Comparison of ENCODE assay signal across 14 cellular contexts in the genomic region with DNA sequence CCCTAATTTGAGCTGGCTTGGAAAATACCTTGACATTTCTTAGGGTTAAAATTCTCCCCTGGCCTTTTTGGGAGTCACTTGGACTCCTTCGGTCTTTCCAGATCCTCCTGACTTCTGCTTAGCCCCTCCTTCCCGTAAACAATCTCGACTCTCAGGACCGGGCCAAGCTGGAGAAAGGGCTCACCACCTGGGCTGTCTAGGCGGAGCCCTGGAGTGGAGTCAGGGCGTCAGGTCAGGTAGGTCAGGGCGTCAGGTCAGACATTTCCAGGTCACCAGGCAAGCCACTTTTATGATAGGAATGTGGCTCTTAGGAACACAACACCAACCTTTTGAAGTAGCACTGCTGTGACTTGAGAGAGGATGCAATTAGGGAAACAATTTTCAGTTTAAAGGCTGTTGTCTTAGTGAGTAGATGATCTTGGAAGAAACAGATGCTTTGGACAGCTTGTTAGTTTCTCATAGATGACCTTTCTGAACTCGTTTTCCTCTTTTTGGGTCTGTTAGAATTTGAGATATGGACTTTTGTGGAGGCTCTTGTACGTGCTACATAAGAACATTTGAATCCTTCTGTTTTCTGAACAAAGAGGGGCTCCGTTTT. TPM values are rescaled to one million over a fixed set of nuclear protein-coding genes. Genes with fewer than 3 reads are reported as not detected.
DNase-seq lines count a peak whose midpoint lies in the region; ATAC-seq and TF ChIP-seq lines count a peak whose summit lies in the region.
"Had no signal": no experiment of that assay in that cellular context is flagged by ENCODE, and none has a peak within 500 bp of the region (broad histone marks: within the 10 kb centered on the region; RNA-seq: fewer than 3 reads in every experiment).

No MANE protein-coding gene starts in this region.

- H4K20me1 ChIP-seq in fibroblast of lung (ENCODE audit: control insufficient read depth, extremely low read depth, insufficient read depth, low read length): no peaks in the 10 kb centered on the region

- ATAC-seq in CD8-positive, alpha-beta T cell: no peak
- ATAC-seq: activated CD4-positive, CD25-positive, alpha-beta regulatory T cell treated with anti-CD3 and anti-CD28 coated beads, Interleukin-2, amount 50 U/mL, for 24 hours; psoas muscle had no signal

- POLR2A ChIA-PET in CD8-positive, alpha-beta T cell (lab: Charles Lee): interaction anchor here (1.0 kb wide), 1 partner anchor 9 kb away, joined by 4 read pairs; no protein-coding TSS in a partner anchor

- H3K27me3 Mint-ChIP-seq in CD8-positive, alpha-beta T cell (ENCODE audit: low read depth): no peaks in the 10 kb centered on the region
- peaks cover 2% of the 10 kb centered on the region; the same call in 1 of the 2 replicates for H3K27me3 Mint-ChIP-seq in HFFc6 (ENCODE audit: insufficient read depth)

- H3K9me3 Mint-ChIP-seq in CD8-positive, alpha-beta T cell: no peaks in the 10 kb centered on the region
- H3K9me3 Mint-ChIP-seq in HFFc6: no peaks in the 10 kb centered on the region

- intact Hi-C loops in CD8-positive, alpha-beta T cell (cut with DNase I, micrococcal nuclease): no loop called here

- no peaks in the 10 kb centered on the region for H3K9me3 ChIP-seq in CD8-positive, alpha-beta T cell (ENCODE audit: low read length)
- H3K9me3 ChIP-seq in fibroblast of lung (ENCODE audit: control insufficient read depth, insufficient read depth, low read depth, low read length) (no peaks in the 10 kb centered on the region), neutrophil (no peaks in the 10 kb centered on the region)
- H3K9me3 ChIP-seq in effector memory CD4-positive, alpha-beta T cell (ENCODE audit: control insufficient read depth, low read length): no peaks in the 10 kb centered on the region
- H3K9me3 ChIP-seq: breast epithelium, psoas muscle had no signal

- peaks cover 63% of the 10 kb centered on the region for H3K36me3 Mint-ChIP-seq in CD8-positive, alpha-beta T cell
- H3K36me3 Mint-ChIP-seq in HFFc6 (ENCODE audit: low read depth): peaks cover 17% of the 10 kb centered on the region

- no peaks in the 10 kb centered on the region for H3K27me3 ChIP-seq in CD8-positive, alpha-beta T cell (ENCODE audit: insufficient read depth, low read length)
- H3K27me3 ChIP-seq in fibroblast of lung (ENCODE audit: control insufficient read depth, insufficient read depth, low read length) (no peaks in the 10 kb centered on the region), neutrophil (no peaks in the 10 kb centered on the region)
- H3K27me3 ChIP-seq in effector memory CD4-positive, alpha-beta T cell (replicated peaks; ENCODE audit: control insufficient read depth, insufficient read depth, low read length, poor library complexity, severe bottlenecking): no peaks in the 10 kb centered on the region
- H3K27me3 ChIP-seq: breast epithelium had no signal

- no peak overlapping the region for H3K9ac ChIP-seq in fibroblast of lung (ENCODE audit: insufficient read depth, low read length)

- H3K36me3 ChIP-seq in CD8-positive, alpha-beta T cell (ENCODE audit: insufficient read depth, low read length): no peaks in the 10 kb centered on the region
- H3K36me3 ChIP-seq in fibroblast of lung (ENCODE audit: control insufficient read depth, insufficient read depth, low read length) (no peaks in the 10 kb centered on the region), neutrophil (peaks cover 37% of the 10 kb centered on the region)
- peaks cover 5% of the 10 kb centered on the region for H3K36me3 ChIP-seq in effector memory CD4-positive, alpha-beta T cell (ENCODE audit: control insufficient read depth, insufficient read depth, low read length)
- H3K36me3 ChIP-seq: breast epithelium had no signal

- no peak for TF ChIP-seq CTCF in CD8-positive, alpha-beta T cell (IDR thresholded peaks at IDR 0.05)
- TF ChIP-seq CTCF in HFFc6 (IDR thresholded peaks at IDR 0.05): no peak
- no peak for TF ChIP-seq CTCF in fibroblast of lung (conservative IDR thresholded peaks at IDR 0.05 in 1 of 2, IDR thresholded peaks at IDR 0.05 in 1 of 2; ENCODE audit: low read depth in 1 of 2, low read length in 2 of 2)
- no peak for TF ChIP-seq CTCF in neutrophil (IDR thresholded peaks at IDR 0.05)

- H3K4me1 ChIP-seq in CD8-positive, alpha-beta T cell (ENCODE audit: insufficient read depth, low read length): peaks cover 26% of the 10 kb centered on the region
- H3K4me1 ChIP-seq in fibroblast of lung (ENCODE audit: control insufficient read depth, extremely low read depth, insufficient read depth, low read length) (peaks cover 4% of the 10 kb centered on the region), neutrophil (ENCODE audit: control insufficient read depth in 1 of 2, insufficient read depth in 1 of 2, low read depth in 1 of 2, low read length in 1 of 2) (peaks cover 25 to 45% of the 10 kb centered on the region in 2 experiments)
- peaks cover 10% of the 10 kb centered on the region for H3K4me1 ChIP-seq in effector memory CD4-positive, alpha-beta T cell (ENCODE audit: control insufficient read depth, insufficient read depth, low read length, poor library complexity, severe bottlenecking)
- H3K4me1 ChIP-seq: breast epithelium, psoas muscle had no signal

- peaks cover 30% of the 10 kb centered on the region for H3K79me2 ChIP-seq in fibroblast of lung (ENCODE audit: control insufficient read depth, insufficient read depth, low read length)

- H3K27ac Mint-ChIP-seq in CD8-positive, alpha-beta T cell: peak overlapping the region; percentile 79
- peak overlapping the region; percentile 20; the same call in 1 of the 2 replicates for H3K27ac Mint-ChIP-seq in HFFc6

- H3K27ac ChIP-seq in CD8-positive, alpha-beta T cell (ENCODE audit: low read depth, low read length): no peak overlapping the region
- no peak overlapping the region for H3K27ac ChIP-seq in fibroblast of lung (ENCODE audit: insufficient read depth, low read length)
- H3K27ac ChIP-seq in neutrophil: peak overlapping the region; percentile 51
- no peak overlapping the region for H3K27ac ChIP-seq in effector memory CD4-positive, alpha-beta T cell (ENCODE audit: insufficient read depth, low read length, poor library complexity, severe bottlenecking)
- H3K27ac ChIP-seq: psoas muscle, SK-N-MC had no signal

- DNase-seq in CD8-positive, alpha-beta T cell: no peak
- DNase-seq in HFFc6 (no peak), fibroblast of lung (ENCODE audit: low read depth in 2 of 2) (no peak), Kasumi-1 (lab: John Stamatoyannopoulos, UW) (no peak)
- no peak for DNase-seq in effector memory CD4-positive, alpha-beta T cell
- no peak for DNase-seq in stimulated activated CD8-positive, alpha-beta memory T cell treated with anti-CD3 and anti-CD28 coated beads, Interleukin-4, amount 100 ng/mL, for 48 hours
- no peak for DNase-seq in activated naive CD4-positive, alpha-beta T cell (lab: John Stamatoyannopoulos, UW)
- DNase-seq: activated effector memory CD4-positive, alpha-beta T cell treated with Interleukin-2 at 50 U/mL for 16 hours; psoas muscle; stimulated activated naive CD4-positive, alpha-beta T cell treated with Interleukin-2 at 50 U/mL for 16 hours had no signal

- no peak overlapping the region for H3K4me3 ChIP-seq in CD8-positive, alpha-beta T cell (ENCODE audit: low read depth, low read length)
- H3K4me3 ChIP-seq in fibroblast of lung (replicated peaks in 1 of 4; ENCODE audit: control extremely low read depth in 1 of 4, insufficient read depth in 1 of 4, low read depth in 3 of 4, low read length in 4 of 4) (no peak overlapping the region), neutrophil (ENCODE audit: low read depth in 1 of 2, low read length in 1 of 2) (no peak overlapping the region)
- no peak overlapping the region for H3K4me3 ChIP-seq in effector memory CD4-positive, alpha-beta T cell (ENCODE audit: insufficient read depth, low read depth, low read length, poor library complexity, severe bottlenecking)
- H3K4me3 ChIP-seq: breast epithelium, psoas muscle, SK-N-MC had no signal

- H3K4me1 Mint-ChIP-seq in CD8-positive, alpha-beta T cell (ENCODE audit: low read depth): peaks cover 80% of the 10 kb centered on the region
- peaks cover 46% of the 10 kb centered on the region for H3K4me1 Mint-ChIP-seq in HFFc6 (ENCODE audit: low read depth)

- H3K4me3 Mint-ChIP-seq in CD8-positive, alpha-beta T cell: no peak overlapping the region
- no peak overlapping the region for H3K4me3 Mint-ChIP-seq in HFFc6

- CTCF ChIA-PET in CD8-positive, alpha-beta T cell (lab: Charles Lee): interaction anchor here (0.7 to 1.7 kb wide), 4 partner anchors 9 to 323 kb away, joined by 3 to 6 read pairs (median 4); no protein-coding TSS in a partner anchor

- no peak overlapping the region for H3K4me2 ChIP-seq in fibroblast of lung (ENCODE audit: extremely low read depth, insufficient read depth, low read length)

- peak overlapping the region; percentile 8 for H2AFZ ChIP-seq in fibroblast of lung (ENCODE audit: low read length)

RNA-seq across cellular contexts. Expression of a gene that starts 12.8 kb away (rescaled TPM):
- 10 to 100 TPM; 29.1 to 30.3 TPM for total RNA-seq in CD8-positive, alpha-beta T cell
- total RNA-seq in HFFc6 (2021; fragmentation: NEBNext Ultra II Directional; extraction: Animal tissue kit (Norgen Biotek cat#: 25700)): 10 to 100 TPM; 57.9 to 71.6 (median 61.4) TPM
- total RNA-seq in fibroblast of lung: 33.6 and 49.9 TPM in 2 replicates
- polyA plus RNA-seq in fibroblast of lung: 36.0 and 48.4 TPM in 2 replicates
- polyA plus RNA-seq in fibroblast of lung (2012): 42.3 and 52.7 TPM in 2 replicates
- polyA minus RNA-seq in fibroblast of lung (ENCODE audit: low replicate concordance): 2.9 and 6.8 TPM in 2 replicates

RNA-seq across cellular contexts. Expression of a gene that starts 13.1 kb away (rescaled TPM):
- total RNA-seq in CD8-positive, alpha-beta T cell: 10 to 100 TPM; 35.8 to 37.2 TPM
- 10 to 100 TPM; 16.7 to 23.2 (median 18.7) TPM for total RNA-seq in HFFc6 (2021; fragmentation: NEBNext Ultra II Directional; extraction: Animal tissue kit (Norgen Biotek cat#: 25700))
- 21.1 and 33.9 TPM in 2 replicates for total RNA-seq in fibroblast of lung
- polyA plus RNA-seq in fibroblast of lung: 16.0 and 19.4 TPM in 2 replicates
- 14.6 and 15.5 TPM in 2 replicates for polyA plus RNA-seq in fibroblast of lung (2012)
- polyA minus RNA-seq in fibroblast of lung (ENCODE audit: low replicate concordance): 0.43 and 3.9 TPM in 2 replicates
